In the genomic region with DNA sequence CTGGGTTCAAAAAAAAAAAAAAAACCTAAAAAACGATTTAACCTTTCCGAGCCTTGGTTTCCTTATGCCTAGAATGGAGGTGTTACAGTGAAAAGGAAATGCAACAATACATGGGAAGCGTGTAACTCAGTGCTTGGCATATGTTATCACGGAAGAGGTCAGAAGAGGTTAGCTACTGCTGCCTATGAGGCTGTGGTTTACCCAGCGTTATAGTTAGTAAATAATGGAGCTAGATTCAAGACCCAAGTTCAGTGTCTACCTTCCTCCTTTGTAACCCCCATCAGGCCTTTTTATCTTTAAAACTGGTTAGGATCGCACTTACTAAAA, we compare ENCODE assay signal across 9 cellular contexts. TPM values are rescaled to one million over a fixed set of nuclear protein-coding genes. Genes with fewer than 3 reads are reported as not detected.
DNase-seq lines count a peak whose midpoint lies in the region; ATAC-seq and TF ChIP-seq lines count a peak whose summit lies in the region.
"Had no signal": no experiment of that assay in that cellular context is flagged by ENCODE, and none has a peak within 500 bp of the region (broad histone marks: within the 10 kb centered on the region; RNA-seq: fewer than 3 reads in every experiment).

No MANE protein-coding gene starts in this region.

- H3K4me3 Mint-ChIP-seq in nephron progenitor cell = peak overlapping the region; percentile 99

- peak overlapping the region; percentile 85 to 99 (median 89) for H3K4me2 ChIP-seq in BLaER1 treated with 17β-estradiol and CSF1 and Interleukin-3, amounts not matched to agents 10 nM and 100 nM
- H3K4me2 ChIP-seq in MM.1S (ENCODE audit: low read depth, low read length) = peak overlapping the region; percentile 54; the same call in 1 of the 2 replicates

- no peak for ATAC-seq in GM18505 (IDR thresholded peaks at IDR 0.05; ENCODE audit: unreplicated experiment)

- H2AFZ ChIP-seq in MM.1S (ENCODE audit: low read length) = no peak overlapping the region

- peak overlapping the region; percentile 73 to 94 (median 85) for H3K4me3 ChIP-seq in BLaER1 treated with 17β-estradiol and CSF1 and Interleukin-3, amounts not matched to agents 10 nM and 100 nM
- H3K4me3 ChIP-seq in MM.1S (ENCODE audit: low read length) = peak overlapping the region; percentile 72
- H3K4me3 ChIP-seq in effector memory CD4-positive, alpha-beta T cell (ENCODE audit: insufficient read depth, low read depth, low read length, poor library complexity, severe bottlenecking) = peak overlapping the region; percentile 80

- no peak for TF ChIP-seq POLR2A in GM18505 (IDR thresholded peaks at IDR 0.05; ENCODE audit: borderline replicate concordance, extremely low read depth, insufficient read depth, insufficient read length)

- H3F3A ChIP-seq in MM.1S (ENCODE audit: insufficient read depth, low read length) = no peaks in the 10 kb centered on the region

- TF ChIP-seq CTCF in MM.1S (IDR thresholded peaks at IDR 0.05; ENCODE audit: low read length) (no peak), nephron progenitor cell (IDR thresholded peaks at IDR 0.05) (no peak)

- H3K36me3 ChIP-seq in BLaER1 treated with 17β-estradiol and CSF1 and Interleukin-3, amounts not matched to agents 10 nM and 100 nM = peaks cover 0 to 18% (median 0%) of the 10 kb centered on the region in 11 experiments; a peak in 7 of 22 replicates
- no peaks in the 10 kb centered on the region for H3K36me3 ChIP-seq in MM.1S (replicated peaks; ENCODE audit: insufficient read depth, low read length)
- no peaks in the 10 kb centered on the region for H3K36me3 ChIP-seq in effector memory CD4-positive, alpha-beta T cell (ENCODE audit: control insufficient read depth, insufficient read depth, low read length)

- H3K4me1 ChIP-seq in BLaER1 treated with 17β-estradiol and CSF1 and Interleukin-3, amounts not matched to agents 10 nM and 100 nM = peaks cover 8 to 22% (median 13%) of the 10 kb centered on the region in 10 experiments
- peaks cover 3% of the 10 kb centered on the region; the same call in 1 of the 2 replicates for H3K4me1 ChIP-seq in MM.1S (ENCODE audit: low read length)
- H3K4me1 ChIP-seq in effector memory CD4-positive, alpha-beta T cell (ENCODE audit: control insufficient read depth, insufficient read depth, low read length, poor library complexity, severe bottlenecking) = peaks cover 11% of the 10 kb centered on the region

- H3K9me3 ChIP-seq in BLaER1 treated with 17β-estradiol and CSF1 and Interleukin-3, amounts not matched to agents 10 nM and 100 nM (replicated peaks in 1 of 11) = no peaks in the 10 kb centered on the region
- no peaks in the 10 kb centered on the region for H3K9me3 ChIP-seq in MM.1S (replicated peaks; ENCODE audit: insufficient read depth, low read length)
- H3K9me3 ChIP-seq in effector memory CD4-positive, alpha-beta T cell (ENCODE audit: control insufficient read depth, low read length) = no peaks in the 10 kb centered on the region

- no peaks in the 10 kb centered on the region for H3K9me3 Mint-ChIP-seq in nephron progenitor cell

- H3K27ac ChIP-seq in BLaER1 treated with 17β-estradiol and CSF1 and Interleukin-3, amounts not matched to agents 10 nM and 100 nM = no peak overlapping the region
- no peak overlapping the region for H3K27ac ChIP-seq in MM.1S (ENCODE audit: low read length)
- H3K27ac ChIP-seq in effector memory CD4-positive, alpha-beta T cell (ENCODE audit: insufficient read depth, low read length, poor library complexity, severe bottlenecking) = no peak overlapping the region

- H4K20me1 ChIP-seq in BLaER1 treated with 17β-estradiol and CSF1 and Interleukin-3, amounts not matched to agents 10 nM and 100 nM = no peaks in the 10 kb centered on the region
- no peaks in the 10 kb centered on the region for H4K20me1 ChIP-seq in MM.1S (ENCODE audit: insufficient read depth, low read length)

- DNase-seq in MM.1S = no peak
- no peak for DNase-seq in effector memory CD4-positive, alpha-beta T cell
- DNase-seq in nephron progenitor cell = no peak
- DNase-seq in NCI-H1930 (lab: John Stamatoyannopoulos, UW) = no peak
- DNase-seq in CD1c-positive myeloid dendritic cell (ENCODE audit: extremely low spot score) = no peak
- DNase-seq in G401 (ENCODE audit: low spot score) = no peak
- DNase-seq: NCI-H1694 treated with DMSO at 0.1 percent for 48 hours had no signal

- H3K27me3 ChIP-seq in BLaER1 treated with 17β-estradiol and CSF1 and Interleukin-3, amounts not matched to agents 10 nM and 100 nM = peaks cover 0 to 17% (median 12%) of the 10 kb centered on the region in 11 experiments; a peak in 17 of 22 replicates
- H3K27me3 ChIP-seq in MM.1S (replicated peaks; ENCODE audit: insufficient read depth, low read length) = no peaks in the 10 kb centered on the region
- no peaks in the 10 kb centered on the region for H3K27me3 ChIP-seq in effector memory CD4-positive, alpha-beta T cell (replicated peaks; ENCODE audit: control insufficient read depth, insufficient read depth, low read length, poor library complexity, severe bottlenecking)

- peak overlapping the region; percentile 65 to 81 (median 78); a peak in 20 of 22 replicates for H3K9ac ChIP-seq in BLaER1 treated with 17β-estradiol and CSF1 and Interleukin-3, amounts not matched to agents 10 nM and 100 nM
- no peak overlapping the region; the same call in 1 of the 2 replicates for H3K9ac ChIP-seq in MM.1S (ENCODE audit: low read length)

- peak overlapping the region; percentile 93 for H3K27ac Mint-ChIP-seq in nephron progenitor cell

- H3K9me2 ChIP-seq in MM.1S (replicated peaks; ENCODE audit: insufficient read depth, low read length) = no peaks in the 10 kb centered on the region

- in situ Hi-C loops in G401 (cut with HindIII; ENCODE audit: low sequenced_read_pairs) = loop anchor here (25.0 kb wide), 1 partner anchor 274 kb away; no protein-coding TSS in a partner anchor

- peaks cover 21% of the 10 kb centered on the region for H3K36me3 Mint-ChIP-seq in nephron progenitor cell (ENCODE audit: low read depth)

- H3K27me3 Mint-ChIP-seq in nephron progenitor cell (ENCODE audit: low read depth, poor library complexity) = peaks cover 36% of the 10 kb centered on the region

- H3K4me1 Mint-ChIP-seq in nephron progenitor cell = peaks cover 18% of the 10 kb centered on the region

- no peaks in the 10 kb centered on the region for H3K79me2 ChIP-seq in MM.1S (ENCODE audit: low read length)

RNA-seq across cellular contexts. Expression of gene IFT43, which starts 0.8 kb away (rescaled TPM):
- 38.9 and 43.7 TPM in 2 replicates for total RNA-seq in G401 (2014; rRNA removed; shearing (Covaris generic))

RNA-seq across cellular contexts. Expression of gene TGFB3, which starts 4.6 kb away (rescaled TPM):
- 3.1 and 3.9 TPM in 2 replicates for total RNA-seq in G401 (2014; rRNA removed; shearing (Covaris generic))
